Comparison of ENCODE assay signal across 29 cellular contexts in the genomic region with DNA sequence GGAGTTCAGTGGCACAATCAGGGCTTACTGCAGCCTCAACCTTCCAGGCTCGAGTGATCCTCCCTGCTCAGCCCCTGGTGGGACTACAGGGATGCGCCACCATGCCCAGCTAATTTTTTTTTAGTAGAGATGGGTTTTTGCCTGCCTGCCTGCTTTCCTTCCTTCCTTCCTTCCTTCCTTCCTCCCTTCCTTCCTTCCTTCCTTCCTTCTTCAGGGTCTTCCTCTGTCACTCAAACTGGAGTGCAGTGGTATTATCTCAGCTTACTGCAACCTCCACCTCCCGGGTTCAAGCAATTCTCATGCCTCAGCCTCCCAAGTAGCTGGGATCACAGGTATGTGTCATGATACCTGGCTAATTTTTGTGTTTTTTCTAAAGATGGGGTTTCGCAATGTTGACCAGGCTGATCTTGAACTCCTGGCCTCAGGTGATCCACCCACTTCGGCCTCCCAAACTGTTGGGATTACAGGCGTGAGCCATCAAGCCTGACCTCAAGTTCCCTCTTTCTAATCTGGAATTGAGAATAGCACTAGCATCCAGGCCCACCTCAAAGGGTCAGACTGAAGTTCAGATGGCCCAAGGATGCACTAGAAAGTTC. TPM values are rescaled to one million over a fixed set of nuclear protein-coding genes. Genes with fewer than 3 reads are reported as not detected.
"Had no signal": no experiment of that assay in that cellular context is flagged by ENCODE, and none has a peak within 500 bp of the region (broad histone marks: within the 10 kb centered on the region; RNA-seq: fewer than 3 reads in every experiment).

No MANE protein-coding gene starts in this region.

- H3K27ac ChIP-seq: gastrocnemius medialis, heart right ventricle, psoas muscle, testis, tibial nerve, upper lobe of right lung, vagina had no signal

- ATAC-seq: esophagus mucosa; gastrocnemius medialis; heart right ventricle; naive thymus-derived CD4-positive, alpha-beta T cell; psoas muscle; sciatic nerve; stimulated activated naive CD8-positive, alpha-beta T cell treated with anti-CD3 and anti-CD28 coated beads, Interleukin-15, amount 100 ng/mL, for 72 hours had no signal

- H3K9me3 ChIP-seq: gastrocnemius medialis, heart right ventricle, psoas muscle, testis, tibial nerve, upper lobe of right lung, vagina had no signal

- DNase-seq: effector CD4-positive, alpha-beta T cell; gastrocnemius medialis; heart right ventricle; hypothalamus; mammary epithelial cell; naive thymus-derived CD4-positive, alpha-beta T cell; nephron progenitor cell; psoas muscle; stimulated activated CD4-positive, alpha-beta T cell treated with anti-CD3 and anti-CD28 coated beads, Interleukin-2, amount 100 ng/mL, for 24 hours; stimulated activated CD4-positive, alpha-beta T cell treated with anti-CD3 and anti-CD28 coated beads, Interleukin-4, amount 100 ng/mL, for 4 hours; stimulated activated naive B cell treated with anti-CD40 and anti-IgM and Interleukin-4, amounts not matched to agents 10 μg/mL and 1 μg/mL and 100 μg/mL, for 72 hours; stimulated activated naive CD8-positive, alpha-beta T cell treated with anti-CD3 and anti-CD28 coated beads, Interleukin-15, amount 100 ng/mL, for 72 hours; testis; upper lobe of right lung had no signal

- H3K27me3 ChIP-seq: testis, vagina had no signal

- FAIRE-seq: endometrium, islet of Langerhans had no signal

- H3K36me3 ChIP-seq: gastrocnemius medialis, heart right ventricle, tibial nerve, upper lobe of right lung, vagina had no signal

- H3K4me3 ChIP-seq: gastrocnemius medialis, heart right ventricle, psoas muscle, testis, tibial nerve, upper lobe of right lung, vagina had no signal

- H3K4me1 ChIP-seq: testis had no signal

RNA-seq across cellular contexts. Expression of a gene that starts 45.3 kb away (rescaled TPM):
- total RNA-seq: dermis microvascular lymphatic vessel endothelial cell; esophagus mucosa; fibroblast of lung; gastrocnemius medialis; heart right ventricle; left lobe of liver; lower leg skin; mammary epithelial cell; mesenteric fat pad; mononuclear cell; naive thymus-derived CD4-positive, alpha-beta T cell; omental fat pad; psoas muscle; sciatic nerve; skeletal muscle tissue; subcutaneous adipose tissue; testis; tibial nerve; upper lobe of right lung had no signal
- polyA plus RNA-seq: fibroblast of lung; heart right ventricle; mammary epithelial cell; naive thymus-derived CD4-positive, alpha-beta T cell; psoas muscle had no signal

RNA-seq across cellular contexts. Expression of a gene that starts 45.9 kb away (rescaled TPM):
- total RNA-seq: dermis microvascular lymphatic vessel endothelial cell; esophagus mucosa; fibroblast of lung; gastrocnemius medialis; heart right ventricle; left lobe of liver; lower leg skin; mammary epithelial cell; mesenteric fat pad; mononuclear cell; naive thymus-derived CD4-positive, alpha-beta T cell; omental fat pad; psoas muscle; sciatic nerve; skeletal muscle tissue; tibial nerve; upper lobe of right lung; vagina had no signal
- polyA plus RNA-seq: fibroblast of lung; heart right ventricle; mammary epithelial cell; naive thymus-derived CD4-positive, alpha-beta T cell; psoas muscle had no signal

RNA-seq across cellular contexts. Expression of a gene that starts 50.9 kb away (rescaled TPM):
- total RNA-seq: esophagus mucosa, fibroblast of lung, gastrocnemius medialis, heart right ventricle, mononuclear cell, psoas muscle, skeletal muscle tissue, upper lobe of right lung, vagina had no signal
- polyA plus RNA-seq: fibroblast of lung; heart right ventricle; mammary epithelial cell; naive thymus-derived CD4-positive, alpha-beta T cell had no signal

RNA-seq across cellular contexts. Expression of a gene that starts 51.5 kb away (rescaled TPM):
- total RNA-seq: dermis microvascular lymphatic vessel endothelial cell; esophagus mucosa; fibroblast of lung; gastrocnemius medialis; heart right ventricle; mammary epithelial cell; mesenteric fat pad; mononuclear cell; naive thymus-derived CD4-positive, alpha-beta T cell; omental fat pad; psoas muscle; sciatic nerve; skeletal muscle tissue; tibial nerve; upper lobe of right lung had no signal
- polyA plus RNA-seq: fibroblast of lung; heart right ventricle; naive thymus-derived CD4-positive, alpha-beta T cell; psoas muscle had no signal
